17 cellular contexts compared by ENCODE assay signal in the genomic region with DNA sequence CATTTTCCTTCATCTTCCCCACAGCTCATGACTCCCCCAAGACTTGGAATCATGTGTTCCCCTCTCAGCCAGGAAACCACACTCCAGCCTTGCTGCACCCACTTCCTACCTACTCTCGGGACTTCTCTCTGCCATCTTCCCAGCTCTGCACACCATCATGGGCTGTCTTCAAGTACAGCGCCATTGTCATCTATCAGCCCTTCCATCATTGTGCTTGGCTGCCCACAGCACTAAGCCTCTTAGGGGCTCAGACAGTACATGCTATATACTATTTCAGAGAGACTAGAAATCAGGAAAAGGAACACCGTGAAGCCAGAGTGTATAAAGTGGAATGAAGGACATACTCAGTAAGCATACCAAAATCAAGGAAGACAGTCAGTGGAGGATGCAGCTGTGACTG.
DNase-seq lines count a peak whose midpoint lies in the region; TF ChIP-seq lines count a peak whose summit lies in the region.
"Had no signal": no experiment of that assay in that cellular context is flagged by ENCODE, and none has a peak within 500 bp of the region (broad histone marks: within the 10 kb centered on the region; RNA-seq: fewer than 3 reads in every experiment).

No MANE protein-coding gene starts in this region.

- DNase-seq in neural crest cell (ENCODE audit: low read depth, low spot score) (no peak), uterus (no peak), suprapubic skin (ENCODE audit: low spot score in 2 of 2) (no peak), HFFc6 (no peak)
- DNase-seq: CD8-positive, alpha-beta T cell; DMS 273 treated with DMSO at 0.1 percent for 48 hours; DMS53; DND-41; EL; HCEC 1CT had no signal

- TF ChIP-seq EP300 in suprapubic skin (IDR thresholded peaks at IDR 0.05): no peak

- H3K36me3 ChIP-seq in uterus: no peaks in the 10 kb centered on the region
- H3K36me3 ChIP-seq in suprapubic skin: no peaks in the 10 kb centered on the region
- H3K36me3 ChIP-seq: BLaER1 treated with 17β-estradiol and CSF1 and Interleukin-3, amounts not matched to agents 10 nM and 100 nM had no signal

- WGBS in suprapubic skin: 92% methylated on average over 3 of the region's 3 CpGs

- H3K27me3 ChIP-seq in uterus (no peaks in the 10 kb centered on the region), suprapubic skin (no peaks in the 10 kb centered on the region)
- H3K27me3 ChIP-seq: BLaER1 treated with 17β-estradiol and CSF1 and Interleukin-3, amounts not matched to agents 10 nM and 100 nM had no signal

- H3K4me1 Mint-ChIP-seq in neural crest cell (peaks cover 61% of the 10 kb centered on the region), HFFc6 (ENCODE audit: low read depth) (peaks cover 67% of the 10 kb centered on the region)
- H3K4me1 Mint-ChIP-seq: B cell, GM23338 had no signal

- H3K27me3 Mint-ChIP-seq in neural crest cell (ENCODE audit: low read depth): peaks cover 26% of the 10 kb centered on the region
- H3K27me3 Mint-ChIP-seq in HFFc6 (ENCODE audit: insufficient read depth): peaks cover 1% of the 10 kb centered on the region; the same call in 1 of the 2 replicates
- H3K27me3 Mint-ChIP-seq: B cell had no signal

- peak overlapping the region; percentile 61 for H3K27ac Mint-ChIP-seq in neural crest cell (ENCODE audit: unreplicated experiment)
- no peak overlapping the region for H3K27ac Mint-ChIP-seq in HFFc6
- H3K27ac Mint-ChIP-seq: B cell; CD8-positive, alpha-beta T cell; GM23338 had no signal

- H3K27ac ChIP-seq in angular gyrus (ENCODE audit: low read depth, low read length) (peak overlapping the region; percentile 11), cingulate gyrus (ENCODE audit: low read depth, low read length) (peak overlapping the region; percentile 12), uterus (no peak overlapping the region), suprapubic skin (no peak overlapping the region)
- H3K27ac ChIP-seq: BLaER1 treated with 17β-estradiol and CSF1 and Interleukin-3, amounts not matched to agents 10 nM and 100 nM; HL-60 had no signal

- intact Hi-C loops in uterus (cut with DNase I; ENCODE audit: low total_unique reads): no loop called here

- H3K9me3 ChIP-seq in uterus (no peaks in the 10 kb centered on the region), suprapubic skin (no peaks in the 10 kb centered on the region)
- H3K9me3 ChIP-seq: BLaER1 treated with 17β-estradiol and CSF1 and Interleukin-3, amounts not matched to agents 10 nM and 100 nM had no signal

- H3K36me3 Mint-ChIP-seq in neural crest cell (ENCODE audit: low read depth): peaks cover 10% of the 10 kb centered on the region
- H3K36me3 Mint-ChIP-seq in HFFc6 (ENCODE audit: low read depth): peaks cover 31% of the 10 kb centered on the region
- H3K36me3 Mint-ChIP-seq: CD8-positive, alpha-beta T cell had no signal

- H3K4me1 ChIP-seq in uterus (no peaks in the 10 kb centered on the region), suprapubic skin (no peaks in the 10 kb centered on the region)
- H3K4me1 ChIP-seq: BLaER1 treated with 17β-estradiol and CSF1 and Interleukin-3, amounts not matched to agents 10 nM and 100 nM had no signal

- TF ChIP-seq CTCF in neural crest cell (conservative IDR thresholded peaks at IDR 0.05) (no peak), uterus (IDR thresholded peaks at IDR 0.05) (no peak), suprapubic skin (IDR thresholded peaks at IDR 0.05) (no peak), HFFc6 (IDR thresholded peaks at IDR 0.05) (no peak)

- H3K4me3 ChIP-seq in uterus (no peak overlapping the region), suprapubic skin (no peak overlapping the region)
- H3K4me3 ChIP-seq: BLaER1 treated with 17β-estradiol and CSF1 and Interleukin-3, amounts not matched to agents 10 nM and 100 nM; GM12878; GM23338 had no signal

- TF ChIP-seq POLR2A in uterus (IDR thresholded peaks at IDR 0.05) (no peak), suprapubic skin (IDR thresholded peaks at IDR 0.05) (no peak)

- H3K9me3 Mint-ChIP-seq in neural crest cell (peaks cover 9% of the 10 kb centered on the region), HFFc6 (no peaks in the 10 kb centered on the region)
- H3K9me3 Mint-ChIP-seq: GM23338 had no signal

- H3K4me3 Mint-ChIP-seq in neural crest cell (peak overlapping the region; percentile 3), HFFc6 (no peak overlapping the region)
- H3K4me3 Mint-ChIP-seq: B cell; CD8-positive, alpha-beta T cell; GM23338 had no signal

Comparison
In these comparisons a context has a peak if more than half of its experiments do, and no peak if none do; other contexts are left out.
1. H3K27ac ChIP-seq: peak in angular gyrus (single experiment) and cingulate gyrus (single experiment); none in uterus (0 of 2) and suprapubic skin (single experiment).